8 cellular contexts compared by ENCODE assay signal in genomic region chr19:4639531-4640246, GRCh38. TPM values are rescaled to one million over a fixed set of nuclear protein-coding genes. Genes with fewer than 3 reads are reported as not detected.
DNase-seq lines count a peak whose midpoint lies in the region; ATAC-seq and TF ChIP-seq lines count a peak whose summit lies in the region.

No MANE protein-coding gene starts in this region.

- ATAC-seq in GM18858 (IDR thresholded peaks at IDR 0.05; ENCODE audit: unreplicated experiment) (peak; percentile 13), HG02981 (IDR thresholded peaks at IDR 0.05; ENCODE audit: unreplicated experiment) (peak; percentile 15), heart right ventricle (peak in 1 of 8 donors; percentile 7)

- H3K4me3 Mint-ChIP-seq in activated CD4-positive, alpha-beta memory T cell treated with anti-CD3 and anti-CD28 coated beads for 36 hours, result peak overlapping the region; percentile 94

- H3K36me3 ChIP-seq in heart right ventricle, result no peaks in the 10 kb centered on the region

- no peaks in the 10 kb centered on the region for H3K27me3 Mint-ChIP-seq in activated CD4-positive, alpha-beta memory T cell treated with anti-CD3 and anti-CD28 coated beads for 36 hours

- no peaks in the 10 kb centered on the region for H3K9me3 ChIP-seq in heart right ventricle

- WGBS in heart right ventricle, 2 donors, result 11 to 14% methylated on average over 37 to 39 of the region's 39 CpGs

- H3K4me1 Mint-ChIP-seq in activated CD4-positive, alpha-beta memory T cell treated with anti-CD3 and anti-CD28 coated beads for 36 hours (ENCODE audit: low read depth), result peaks cover 25% of the 10 kb centered on the region

- no peak for TF ChIP-seq CTCF in heart right ventricle (IDR thresholded peaks at IDR 0.05)

- H3K27me3 ChIP-seq in heart right ventricle, result peaks cover 0 to 5% (median 0%) of the 10 kb centered on the region in 7 donors

- intact Hi-C loops in activated CD4-positive, alpha-beta memory T cell treated with anti-CD3 and anti-CD28 coated beads for 36 hours (cut with micrococcal nuclease), result loop anchor here (2.0 to 5.0 kb wide), 2 partner anchors 31 to 167 kb away; partner anchors contain the start of genes HDGFL2 and MYDGF
- intact Hi-C loops in heart right ventricle (cut with DNase I), result loop anchor here in 8 of 10 donors (5.0 to 10.0 kb wide), 3 partner anchors 55 to 82 kb away; partner anchors contain the start of gene SEMA6B (in 6 of the 8)

- no peak for DNase-seq in activated CD4-positive, alpha-beta memory T cell treated with anti-CD3 and anti-CD28 coated beads for 36 hours
- DNase-seq in heart right ventricle (peak; percentile 37 to 57), skeletal muscle cell (ENCODE audit: low read depth) (no peak), NOMO-1 (lab: John Stamatoyannopoulos, UW; ENCODE audit: unreplicated experiment in 2 of 2) (no peak), HT-29 (ENCODE audit: low spot score) (no peak), NCI-H2107 treated with DMSO at 0.1 percent for 48 hours (lab: John Stamatoyannopoulos, UW; ENCODE audit: unreplicated experiment) (no peak)

- no peaks in the 10 kb centered on the region for H3K9me3 Mint-ChIP-seq in activated CD4-positive, alpha-beta memory T cell treated with anti-CD3 and anti-CD28 coated beads for 36 hours

- H3K4me1 ChIP-seq in heart right ventricle, result peaks cover 7 to 67% (median 58%) of the 10 kb centered on the region in 9 donors

- no peaks in the 10 kb centered on the region for H3K36me3 Mint-ChIP-seq in activated CD4-positive, alpha-beta memory T cell treated with anti-CD3 and anti-CD28 coated beads for 36 hours

- H3K4me3 ChIP-seq in heart right ventricle, result peak overlapping the region; percentile 49 to 89 (median 81)
- peak overlapping the region; percentile 79 for H3K4me3 ChIP-seq in skeletal muscle cell (ENCODE audit: low read depth, low read length)

- H3K27ac Mint-ChIP-seq in activated CD4-positive, alpha-beta memory T cell treated with anti-CD3 and anti-CD28 coated beads for 36 hours, result peak overlapping the region; percentile 65

- H3K27ac ChIP-seq in heart right ventricle, result peak overlapping the region; percentile 18 to 91 (median 85)

- POLR2A ChIA-PET in activated CD4-positive, alpha-beta memory T cell treated with anti-CD3 and anti-CD28 coated beads for 36 hours (lab: Charles Lee), result no interaction called here

- CTCF ChIA-PET in activated CD4-positive, alpha-beta memory T cell treated with anti-CD3 and anti-CD28 coated beads for 36 hours (lab: Charles Lee), result no interaction called here

RNA-seq across cellular contexts. Expression of gene TNFAIP8L1, which starts 0.4 kb away (rescaled TPM):
- total RNA-seq in activated CD4-positive, alpha-beta memory T cell treated with anti-CD3 and anti-CD28 coated beads for 36 hours, result 10 to 100 TPM; 17.2 to 17.4 TPM
- total RNA-seq in heart right ventricle, result 10 to 100 TPM in 1 of 10 donors, 1 to 10 TPM in 9; 2.5 to 13.4 (median 6.1) TPM
- polyA plus RNA-seq in heart right ventricle, result 1 to 10 TPM; 5.0 to 8.9 TPM
- 6.3 TPM in 2 replicates for total RNA-seq in HT-29 (2014; rRNA removed; shearing (Covaris generic))

RNA-seq across cellular contexts. Expression of gene MYDGF, which starts 30.5 kb away (rescaled TPM):
- total RNA-seq in activated CD4-positive, alpha-beta memory T cell treated with anti-CD3 and anti-CD28 coated beads for 36 hours, result 10 to 100 TPM; 72.9 to 74.7 TPM
- total RNA-seq in heart right ventricle, result 10 to 100 TPM; 14.2 to 48.5 (median 21.1) TPM
- polyA plus RNA-seq in heart right ventricle, result 100 to 1,000 TPM in 1 of 2 donors, 10 to 100 TPM in 1; 28.2 to 211 TPM
- total RNA-seq in HT-29 (2014; rRNA removed; shearing (Covaris generic)), result 139 and 152 TPM in 2 replicates

Comparison
In these comparisons a context has a peak if more than half of its experiments do, and no peak if none do; other contexts are left out.
1. DNase-seq: peak in heart right ventricle (2 of 2); none in activated CD4-positive, alpha-beta memory T cell treated with anti-CD3 and anti-CD28 coated beads for 36 hours (single experiment), skeletal muscle cell (single experiment), NOMO-1 (0 of 2), HT-29 (single experiment) and NCI-H2107 treated with DMSO at 0.1 percent for 48 hours (single experiment).